ENCODE assay signal across 12 cellular contexts in genomic region chr1:45351508-45351907, GRCh38. TPM values are rescaled to one million over a fixed set of nuclear protein-coding genes. Genes with fewer than 3 reads are reported as not detected.
"Had no signal": no experiment of that assay in that cellular context is flagged by ENCODE, and none has a peak within 500 bp of the region (broad histone marks: within the 10 kb centered on the region; RNA-seq: fewer than 3 reads in every experiment).

No MANE protein-coding gene starts in this region.

- H3K4me2 ChIP-seq: GM23338 had no signal

- H3K9ac ChIP-seq: GM23248 had no signal

- H3K27ac ChIP-seq: GM23248 had no signal

- H3K4me3 ChIP-seq: GM23248, GM23338, HAP-1 had no signal

- H3K9me3 ChIP-seq: HAP-1 had no signal

- ATAC-seq: GM23338, HCT116 had no signal

- H2AFZ ChIP-seq: GM23248, GM23338 had no signal

- DNase-seq: GM23248, GOT3, H7, H9, HCEC 1CT, HFFc6 had no signal

- H3K36me3 ChIP-seq: HAP-1 had no signal

- FAIRE-seq: H1, H54 had no signal

- H3K4me1 ChIP-seq: HAP-1 had no signal

RNA-seq across cellular contexts. Expression of gene HPDL, which starts 24.8 kb away (rescaled TPM):
- total RNA-seq: H4 had no signal
